In the genomic region with DNA sequence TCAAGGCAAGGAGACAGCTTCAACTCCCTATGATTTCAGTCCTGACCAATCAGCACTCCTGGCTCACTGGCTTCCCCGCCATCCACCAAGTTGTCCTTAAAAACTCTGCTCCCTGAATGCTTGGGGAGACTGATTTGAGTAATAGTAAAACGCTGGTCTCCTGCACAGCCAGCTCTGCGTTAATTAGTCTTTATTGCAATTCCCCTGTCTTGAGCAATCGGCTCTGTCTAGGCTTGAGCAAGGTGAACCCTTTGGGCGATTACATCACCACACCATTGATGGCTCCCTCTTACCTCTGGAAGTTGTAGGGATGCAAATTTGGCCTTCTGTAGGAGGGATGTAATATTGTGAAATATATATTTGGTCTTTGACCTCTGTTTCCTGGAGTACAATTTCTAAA, we compare ENCODE assay signal across 14 cellular contexts. TPM values are rescaled to one million over a fixed set of nuclear protein-coding genes. Genes with fewer than 3 reads are reported as not detected.
DNase-seq lines count a peak whose midpoint lies in the region; ATAC-seq and TF ChIP-seq lines count a peak whose summit lies in the region.
"Had no signal": no experiment of that assay in that cellular context is flagged by ENCODE, and none has a peak within 500 bp of the region (broad histone marks: within the 10 kb centered on the region; RNA-seq: fewer than 3 reads in every experiment).

No MANE protein-coding gene starts in this region.

- H3K9me3 Mint-ChIP-seq in activated CD4-positive, alpha-beta memory T cell treated with anti-CD3 and anti-CD28 coated beads, Interleukin-2, amount 10 ng/mL, durations not matched to agents 7 days and 5 days = no peaks in the 10 kb centered on the region
- H3K9me3 Mint-ChIP-seq in natural killer cell = no peaks in the 10 kb centered on the region

- DNase-seq in DND-41 = peak; percentile 22
- no peak for DNase-seq in activated CD4-positive, alpha-beta memory T cell treated with anti-CD3 and anti-CD28 coated beads, Interleukin-2, amount 10 ng/mL, durations not matched to agents 7 days and 5 days
- DNase-seq in natural killer cell = no peak
- DNase-seq in NCI-H187 (lab: John Stamatoyannopoulos, UW) = no peak
- no peak for DNase-seq in stimulated activated naive CD4-positive, alpha-beta T cell (lab: John Stamatoyannopoulos, UW)
- DNase-seq: DMS 273 treated with DMSO at 0.1 percent for 48 hours; NCI-H2107; stimulated activated CD4-positive, alpha-beta T cell treated with anti-CD3 and anti-CD28 coated beads, Interleukin-4, amount 100 ng/mL, for 24 hours had no signal

- H3K4me2 ChIP-seq in DND-41 (ENCODE audit: insufficient read depth, low read length) (peak overlapping the region; percentile 96), Loucy (ENCODE audit: low read depth, low read length, poor library complexity, severe bottlenecking) (peak overlapping the region; percentile 87)

- peaks cover 3% of the 10 kb centered on the region; the same call in 1 of the 2 replicates for H3F3A ChIP-seq in Loucy (ENCODE audit: low read depth)

- H4K20me1 ChIP-seq in DND-41 (ENCODE audit: insufficient read depth, low read length) (peaks cover 24% of the 10 kb centered on the region), Loucy (ENCODE audit: insufficient read depth, low read length, poor library complexity, severe bottlenecking) (peaks cover 45% of the 10 kb centered on the region)

- H3K4me3 ChIP-seq in DND-41 (ENCODE audit: low read depth in 1 of 2, low read length in 2 of 2) (peak overlapping the region in 1 of 2 experiments; percentile 65; a peak in 2 of 4 replicates), Loucy (ENCODE audit: low read length, poor library complexity, severe bottlenecking) (peak overlapping the region; percentile 96)

- peaks cover 66% of the 10 kb centered on the region for H3K4me1 Mint-ChIP-seq in activated CD4-positive, alpha-beta memory T cell treated with anti-CD3 and anti-CD28 coated beads, Interleukin-2, amount 10 ng/mL, durations not matched to agents 7 days and 5 days
- H3K4me1 Mint-ChIP-seq in natural killer cell = peaks cover 39 to 60% of the 10 kb centered on the region in 2 donors

- CTCF ChIA-PET in activated CD4-positive, alpha-beta memory T cell treated with anti-CD3 and anti-CD28 coated beads, Interleukin-2, amount 10 ng/mL, durations not matched to agents 7 days and 5 days (lab: Charles Lee) = interaction anchor here (1.0 kb wide), 1 partner anchor 128 kb away, joined by 3 read pairs; no protein-coding TSS in a partner anchor

- peaks cover 76% of the 10 kb centered on the region for H3K4me1 ChIP-seq in DND-41 (ENCODE audit: insufficient read depth, low read length)
- H3K4me1 ChIP-seq in Loucy (ENCODE audit: insufficient read depth, low read length, poor library complexity, severe bottlenecking) = peaks cover 65% of the 10 kb centered on the region

- H3K36me3 Mint-ChIP-seq in activated CD4-positive, alpha-beta memory T cell treated with anti-CD3 and anti-CD28 coated beads, Interleukin-2, amount 10 ng/mL, durations not matched to agents 7 days and 5 days (ENCODE audit: low read depth) = peaks cover 9% of the 10 kb centered on the region
- no peaks in the 10 kb centered on the region for H3K36me3 Mint-ChIP-seq in natural killer cell

- TF ChIP-seq POLR2A in GM18505 (IDR thresholded peaks at IDR 0.05; ENCODE audit: borderline replicate concordance, extremely low read depth, insufficient read depth, insufficient read length) = no peak

- no peaks in the 10 kb centered on the region for H3K27me3 Mint-ChIP-seq in activated CD4-positive, alpha-beta memory T cell treated with anti-CD3 and anti-CD28 coated beads, Interleukin-2, amount 10 ng/mL, durations not matched to agents 7 days and 5 days
- H3K27me3 Mint-ChIP-seq in natural killer cell (ENCODE audit: low read depth in 2 of 2) = no peaks in the 10 kb centered on the region

- POLR2A ChIA-PET in activated CD4-positive, alpha-beta memory T cell treated with anti-CD3 and anti-CD28 coated beads, Interleukin-2, amount 10 ng/mL, durations not matched to agents 7 days and 5 days (lab: Charles Lee) = interaction anchor here (0.9 to 10.9 kb wide), 6 partner anchors 9 to 176 kb away, joined by 3 to 122 read pairs (median 6); partner anchors contain the start of genes MATR3, PAIP2 and SPATA24

- H3K27ac Mint-ChIP-seq in activated CD4-positive, alpha-beta memory T cell treated with anti-CD3 and anti-CD28 coated beads, Interleukin-2, amount 10 ng/mL, durations not matched to agents 7 days and 5 days = peak overlapping the region; percentile 88
- peak overlapping the region; percentile 81 to 82 for H3K27ac Mint-ChIP-seq in natural killer cell

- H2AFZ ChIP-seq in DND-41 (ENCODE audit: low read depth, low read length) (no peak overlapping the region), Loucy (ENCODE audit: low read length) (no peak overlapping the region)

- peak overlapping the region; percentile 70 for H3K4me3 Mint-ChIP-seq in activated CD4-positive, alpha-beta memory T cell treated with anti-CD3 and anti-CD28 coated beads, Interleukin-2, amount 10 ng/mL, durations not matched to agents 7 days and 5 days
- H3K4me3 Mint-ChIP-seq in natural killer cell = peak overlapping the region; percentile 10

- H3K9me2 ChIP-seq in Loucy (replicated peaks; ENCODE audit: low read depth, low read length) = no peaks in the 10 kb centered on the region

- H3K9me3 ChIP-seq in DND-41 (ENCODE audit: insufficient read depth, low read length, severe bottlenecking) (no peaks in the 10 kb centered on the region), Loucy (ENCODE audit: insufficient read depth, low read depth, low read length) (no peaks in the 10 kb centered on the region)
- H3K9me3 ChIP-seq: Peyer's patch had no signal

- H3K79me2 ChIP-seq in DND-41 (ENCODE audit: insufficient read depth, low read length) (peaks cover 57% of the 10 kb centered on the region), Loucy (ENCODE audit: insufficient read depth, low read length) (peaks cover 68% of the 10 kb centered on the region)

- peak overlapping the region; percentile 99 for H3K27ac ChIP-seq in DND-41 (ENCODE audit: low read length)

- TF ChIP-seq CTCF in DND-41 (IDR thresholded peaks at IDR 0.05; ENCODE audit: borderline replicate concordance, extremely low read depth, low read length, poor library complexity, severe bottlenecking) = no peak
- no peak for TF ChIP-seq CTCF in Loucy (conservative IDR thresholded peaks at IDR 0.05; ENCODE audit: low read length)
- TF ChIP-seq CTCF in natural killer cell (IDR thresholded peaks at IDR 0.05) = no peak

- no peaks in the 10 kb centered on the region for H3K27me3 ChIP-seq in DND-41 (ENCODE audit: insufficient read depth, low read length, poor library complexity)
- peaks cover 8% of the 10 kb centered on the region for H3K27me3 ChIP-seq in Loucy (ENCODE audit: insufficient read depth, low read length, poor library complexity, severe bottlenecking)
- H3K27me3 ChIP-seq: Peyer's patch had no signal

- H3K36me3 ChIP-seq in DND-41 (ENCODE audit: insufficient read depth, low read length) (peaks cover 31% of the 10 kb centered on the region), Loucy (ENCODE audit: insufficient read depth, low read length) (peaks cover 7% of the 10 kb centered on the region; the same call in 1 of the 2 replicates)
- H3K36me3 ChIP-seq: Peyer's patch had no signal

- H3K9ac ChIP-seq in DND-41 (ENCODE audit: low read depth, low read length) (peak overlapping the region; percentile 87), Loucy (ENCODE audit: low read depth, low read length, poor library complexity, severe bottlenecking) (peak overlapping the region; percentile 99)

- ATAC-seq in DND-41 (ENCODE audit: insufficient read depth, low read depth) (no peak), natural killer cell (no peak), GM18505 (IDR thresholded peaks at IDR 0.05; ENCODE audit: unreplicated experiment) (no peak)

- intact Hi-C loops in natural killer cell (cut with micrococcal nuclease) = loop anchor here (10.0 kb wide), 1 partner anchor 821 kb away; no protein-coding TSS in a partner anchor

RNA-seq across cellular contexts. Expression of gene SLC23A1, which starts 2.9 kb away (rescaled TPM):
- total RNA-seq in activated CD4-positive, alpha-beta memory T cell treated with anti-CD3 and anti-CD28 coated beads, Interleukin-2, amount 10 ng/mL, durations not matched to agents 7 days and 5 days = 1 to 10 TPM; 1.0 to 1.8 TPM
- total RNA-seq in natural killer cell = not detected
- total RNA-seq: endothelial cell of umbilical vein, mononuclear cell, subcutaneous adipose tissue had no signal

RNA-seq across cellular contexts. Expression of gene MZB1, which starts 3.7 kb away (rescaled TPM):
- total RNA-seq in activated CD4-positive, alpha-beta memory T cell treated with anti-CD3 and anti-CD28 coated beads, Interleukin-2, amount 10 ng/mL, durations not matched to agents 7 days and 5 days = 10 to 100 TPM; 48.1 TPM
- total RNA-seq in natural killer cell = 10 to 100 TPM in 1 of 3 donors, 1 to 10 TPM in 2; 2.0 to 60.0 (median 2.8) TPM
- total RNA-seq: endothelial cell of umbilical vein had no signal

RNA-seq across cellular contexts. Expression of gene PROB1, which starts 8.9 kb away (rescaled TPM):
- 1 to 10 TPM; 5.5 TPM for total RNA-seq in activated CD4-positive, alpha-beta memory T cell treated with anti-CD3 and anti-CD28 coated beads, Interleukin-2, amount 10 ng/mL, durations not matched to agents 7 days and 5 days
- total RNA-seq in natural killer cell = 1 to 10 TPM in 1 of 3 donors, under 1 TPM in 2; 0.91 to 1.0 (median 0.96) TPM

RNA-seq across cellular contexts. Expression of gene SPATA24, which starts 17.9 kb away (rescaled TPM):
- 1 to 10 TPM; 9.4 to 9.5 TPM for total RNA-seq in activated CD4-positive, alpha-beta memory T cell treated with anti-CD3 and anti-CD28 coated beads, Interleukin-2, amount 10 ng/mL, durations not matched to agents 7 days and 5 days
- 1 to 10 TPM; 1.6 to 2.9 (median 2.7) TPM for total RNA-seq in natural killer cell

RNA-seq across cellular contexts. Expression of gene PAIP2, which starts 44.4 kb away (rescaled TPM):
- 100 to 1,000 TPM; 127 to 130 TPM for total RNA-seq in activated CD4-positive, alpha-beta memory T cell treated with anti-CD3 and anti-CD28 coated beads, Interleukin-2, amount 10 ng/mL, durations not matched to agents 7 days and 5 days
- 100 to 1,000 TPM; 105 to 126 (median 110) TPM for total RNA-seq in natural killer cell
